Comparison of ENCODE assay signal across 14 cellular contexts in the genomic region with DNA sequence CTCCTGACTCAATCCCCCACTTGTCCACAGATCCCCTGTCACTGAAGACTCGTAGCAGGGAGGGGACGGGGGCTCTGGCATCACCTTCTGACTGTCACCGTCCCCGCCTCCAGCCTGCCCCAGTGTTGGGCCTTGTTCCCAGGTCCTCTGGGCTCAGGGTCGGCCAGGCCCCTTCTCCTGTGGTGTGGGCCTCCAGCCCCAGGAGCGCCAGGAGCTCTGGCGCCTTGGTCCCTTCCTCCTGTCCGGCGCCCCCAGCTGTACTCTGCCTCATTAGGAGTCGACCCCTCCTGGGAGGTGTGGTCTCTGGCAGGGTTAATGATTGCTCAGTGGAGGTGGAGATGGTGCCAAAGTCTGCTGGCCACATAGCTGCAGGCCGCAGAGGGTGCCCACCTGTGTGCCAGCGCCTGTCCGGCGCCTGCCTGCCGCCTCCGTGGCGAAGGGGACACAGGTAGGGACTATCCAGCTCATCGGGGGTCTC. TPM values are rescaled to one million over a fixed set of nuclear protein-coding genes. Genes with fewer than 3 reads are reported as not detected.
DNase-seq lines count a peak whose midpoint lies in the region; ATAC-seq and TF ChIP-seq lines count a peak whose summit lies in the region.
"Had no signal": no experiment of that assay in that cellular context is flagged by ENCODE, and none has a peak within 500 bp of the region (broad histone marks: within the 10 kb centered on the region; RNA-seq: fewer than 3 reads in every experiment).

A gene with protein sequence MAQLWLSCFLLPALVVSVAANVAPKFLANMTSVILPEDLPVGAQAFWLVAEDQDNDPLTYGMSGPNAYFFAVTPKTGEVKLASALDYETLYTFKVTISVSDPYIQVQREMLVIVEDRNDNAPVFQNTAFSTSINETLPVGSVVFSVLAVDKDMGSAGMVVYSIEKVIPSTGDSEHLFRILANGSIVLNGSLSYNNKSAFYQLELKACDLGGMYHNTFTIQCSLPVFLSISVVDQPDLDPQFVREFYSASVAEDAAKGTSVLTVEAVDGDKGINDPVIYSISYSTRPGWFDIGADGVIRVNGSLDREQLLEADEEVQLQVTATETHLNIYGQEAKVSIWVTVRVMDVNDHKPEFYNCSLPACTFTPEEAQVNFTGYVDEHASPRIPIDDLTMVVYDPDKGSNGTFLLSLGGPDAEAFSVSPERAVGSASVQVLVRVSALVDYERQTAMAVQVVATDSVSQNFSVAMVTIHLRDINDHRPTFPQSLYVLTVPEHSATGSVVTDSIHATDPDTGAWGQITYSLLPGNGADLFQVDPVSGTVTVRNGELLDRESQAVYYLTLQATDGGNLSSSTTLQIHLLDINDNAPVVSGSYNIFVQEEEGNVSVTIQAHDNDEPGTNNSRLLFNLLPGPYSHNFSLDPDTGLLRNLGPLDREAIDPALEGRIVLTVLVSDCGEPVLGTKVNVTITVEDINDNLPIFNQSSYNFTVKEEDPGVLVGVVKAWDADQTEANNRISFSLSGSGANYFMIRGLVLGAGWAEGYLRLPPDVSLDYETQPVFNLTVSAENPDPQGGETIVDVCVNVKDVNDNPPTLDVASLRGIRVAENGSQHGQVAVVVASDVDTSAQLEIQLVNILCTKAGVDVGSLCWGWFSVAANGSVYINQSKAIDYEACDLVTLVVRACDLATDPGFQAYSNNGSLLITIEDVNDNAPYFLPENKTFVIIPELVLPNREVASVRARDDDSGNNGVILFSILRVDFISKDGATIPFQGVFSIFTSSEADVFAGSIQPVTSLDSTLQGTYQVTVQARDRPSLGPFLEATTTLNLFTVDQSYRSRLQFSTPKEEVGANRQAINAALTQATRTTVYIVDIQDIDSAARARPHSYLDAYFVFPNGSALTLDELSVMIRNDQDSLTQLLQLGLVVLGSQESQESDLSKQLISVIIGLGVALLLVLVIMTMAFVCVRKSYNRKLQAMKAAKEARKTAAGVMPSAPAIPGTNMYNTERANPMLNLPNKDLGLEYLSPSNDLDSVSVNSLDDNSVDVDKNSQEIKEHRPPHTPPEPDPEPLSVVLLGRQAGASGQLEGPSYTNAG (N-terminal part only) (plus strand): TSS at position 376 of the 478 bp plus-strand sequence. CDS start 16,011 bp downstream, outside the sequence.

- H3K27ac Mint-ChIP-seq in Calu3 (ENCODE audit: unreplicated experiment), result peak within 1 kb of the TSS; percentile 89
- H3K27ac Mint-ChIP-seq in central memory CD8-positive, alpha-beta T cell (ENCODE audit: low read depth), result peak within 1 kb of the TSS; percentile 16

- ATAC-seq in central memory CD8-positive, alpha-beta T cell (replicated peaks; ENCODE audit: extremely low read depth, poor library complexity, severe bottlenecking), result no peak
- ATAC-seq in HG03097 (IDR thresholded peaks at IDR 0.05; ENCODE audit: low FRiP score, unreplicated experiment) (no peak), GM21381 (IDR thresholded peaks at IDR 0.05; ENCODE audit: unreplicated experiment) (no peak)

- peak within 1 kb of the TSS; percentile 74 for H3K4me2 ChIP-seq in BLaER1

- no peaks in the 10 kb centered on the region for H3K27me3 ChIP-seq in BLaER1
- H3K27me3 ChIP-seq in mucosa of rectum (ENCODE audit: control insufficient read depth in 2 of 2, insufficient read depth in 2 of 2, low read length in 2 of 2), result no peaks in the 10 kb centered on the region

- H3K4me3 ChIP-seq in BLaER1 (no peak within 1 kb of the TSS), mucosa of rectum (ENCODE audit: low read length in 2 of 2) (peak within 1 kb of the TSS; percentile 44 to 59)
- H3K4me3 ChIP-seq: prostate gland had no signal

- H3K36me3 Mint-ChIP-seq in Calu3 (ENCODE audit: insufficient read depth, unreplicated experiment), result peaks cover 50% of the 10 kb centered on the region
- H3K36me3 Mint-ChIP-seq in central memory CD8-positive, alpha-beta T cell (ENCODE audit: insufficient read depth), result peaks cover 5% of the 10 kb centered on the region
- H3K36me3 Mint-ChIP-seq: type B pancreatic cell had no signal

- H3K4me1 ChIP-seq in BLaER1 (peaks cover 56% of the 10 kb centered on the region), mucosa of rectum (ENCODE audit: control insufficient read depth in 2 of 2, insufficient read depth in 2 of 2, low read length in 2 of 2) (peaks cover 43 to 55% of the 10 kb centered on the region in 2 donors)
- H3K4me1 ChIP-seq: prostate gland had no signal

- H3K36me3 ChIP-seq in BLaER1 (no peaks in the 10 kb centered on the region), mucosa of rectum (ENCODE audit: control insufficient read depth in 2 of 2, insufficient read depth in 2 of 2, low read length in 2 of 2) (no peaks in the 10 kb centered on the region)
- H3K36me3 ChIP-seq: prostate gland had no signal

- H3K9me3 ChIP-seq in BLaER1 (no peaks in the 10 kb centered on the region), mucosa of rectum (ENCODE audit: control insufficient read depth in 2 of 2, low read length in 2 of 2) (no peaks in the 10 kb centered on the region)
- H3K9me3 ChIP-seq: prostate gland had no signal

- H3K9ac ChIP-seq in BLaER1, result no peak within 1 kb of the TSS
- H3K9ac ChIP-seq in mucosa of rectum (ENCODE audit: low read depth in 1 of 2, low read length in 2 of 2), result peak within 1 kb of the TSS; percentile 60 to 75

- H3K27ac ChIP-seq in BLaER1 (no peak within 1 kb of the TSS; the same call in 1 of the 2 replicates), mucosa of rectum (ENCODE audit: low read depth in 2 of 2, low read length in 2 of 2) (peak within 1 kb of the TSS; percentile 95 to 99)
- H3K27ac ChIP-seq: prostate gland had no signal

- H3K9me3 Mint-ChIP-seq in Calu3 (ENCODE audit: low read depth, unreplicated experiment), result no peaks in the 10 kb centered on the region
- no peaks in the 10 kb centered on the region for H3K9me3 Mint-ChIP-seq in central memory CD8-positive, alpha-beta T cell
- H3K9me3 Mint-ChIP-seq: type B pancreatic cell had no signal

- intact Hi-C loops in Calu3 (cut with micrococcal nuclease; ENCODE audit: unreplicated experiment), result no loop called here

- no peaks in the 10 kb centered on the region for H4K20me1 ChIP-seq in BLaER1

- peaks cover 83% of the 10 kb centered on the region for H3K4me1 Mint-ChIP-seq in Calu3 (ENCODE audit: low read depth, unreplicated experiment)
- H3K4me1 Mint-ChIP-seq in central memory CD8-positive, alpha-beta T cell, result peaks cover 41% of the 10 kb centered on the region

- no peak for TF ChIP-seq CTCF in Calu3 (IDR thresholded peaks at IDR 0.05; ENCODE audit: unreplicated experiment)

- peak; percentile 67 for DNase-seq in Calu3
- DNase-seq in central memory CD8-positive, alpha-beta T cell (ENCODE audit: low spot score in 2 of 2), result no peak
- DNase-seq in NCI-H2196 (lab: John Stamatoyannopoulos, UW; ENCODE audit: unreplicated experiment), result no peak
- no peak for DNase-seq in 8988T
- DNase-seq: activated CD4-positive, CD25-positive, alpha-beta regulatory T cell treated with anti-CD3 and anti-CD28 coated beads, Interleukin-2, amount 50 U/mL, for 72 hours; anterior cingulate cortex; NCI-H1105 treated with DMSO at 0.1 percent for 48 hours; T-helper 1 cell had no signal

- BruUV-seq in Calu3 (replicated peaks; lab: Mats Ljungman, UMichigan), result no TSS peak

- peak within 1 kb of the TSS; percentile 68 for H3K4me3 Mint-ChIP-seq in Calu3 (ENCODE audit: low read depth, unreplicated experiment)
- H3K4me3 Mint-ChIP-seq in central memory CD8-positive, alpha-beta T cell, result peak within 1 kb of the TSS; percentile 53
- H3K4me3 Mint-ChIP-seq: type B pancreatic cell had no signal

- H3K27me3 Mint-ChIP-seq in Calu3 (ENCODE audit: unreplicated experiment), result no peaks in the 10 kb centered on the region
- H3K27me3 Mint-ChIP-seq in central memory CD8-positive, alpha-beta T cell, result no peaks in the 10 kb centered on the region
- H3K27me3 Mint-ChIP-seq: type B pancreatic cell had no signal

- CTCF ChIA-PET in Calu3 (lab: Charles Lee), result interaction anchor here (1.1 to 1.8 kb wide), 2 partner anchors 12 to 102 kb away, joined by 3 to 8 read pairs; a partner anchor contains a TSS

RNA-seq across cellular contexts. Expression of the gene that starts here (rescaled TPM):
- total RNA-seq in Calu3 (2022), result 7.8 and 13.3 TPM in 2 replicates
